ENCODE assay signal across 1 cellular context in the genomic region with DNA sequence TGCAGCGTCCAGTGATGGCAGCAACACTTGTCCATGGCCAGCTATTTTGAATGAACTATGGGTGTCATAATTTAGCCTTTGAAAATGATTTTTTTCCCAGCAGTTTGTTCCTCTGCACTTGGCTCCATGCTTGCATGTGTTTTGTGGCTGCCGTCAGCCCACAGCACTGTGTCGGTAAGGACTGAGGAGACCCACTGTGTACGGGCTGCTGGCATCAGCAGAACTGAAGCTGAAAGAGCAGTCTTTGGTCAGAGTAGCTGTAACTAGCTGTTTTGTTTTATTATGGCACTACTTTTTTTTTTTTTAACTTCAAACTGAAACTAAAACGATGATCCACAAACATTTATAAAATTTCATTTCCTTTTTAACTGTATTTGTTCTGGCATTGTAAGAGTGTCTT.
TF ChIP-seq lines count a peak whose summit lies in the region.

No MANE protein-coding gene starts in this region.

TF ChIP-seq in SK-N-SH treated with all-trans-retinoic acid at 6 μM for 48 hours, 23 proteins besides CTCF, POLR2A, EP300 and RAD21 (continued from another document):
- TF ChIP-seq POU6F1 (CRISPR knock-in tag; IDR thresholded peaks at IDR 0.05; ENCODE audit: borderline replicate concordance, low read depth) (no peak), ZC3H10 (CRISPR knock-in tag; IDR thresholded peaks at IDR 0.05) (no peak), BACH2 (CRISPR knock-in tag; IDR thresholded peaks at IDR 0.05; ENCODE audit: borderline replicate concordance) (no peak), TCF4 (CRISPR knock-in tag; IDR thresholded peaks at IDR 0.05; ENCODE audit: borderline replicate concordance) (no peak), ESRRG (CRISPR knock-in tag; IDR thresholded peaks at IDR 0.05) (no peak), ZFP3 (CRISPR knock-in tag; IDR thresholded peaks at IDR 0.05) (no peak), OSR1 (CRISPR knock-in tag; IDR thresholded peaks at IDR 0.05) (no peak), TOX (CRISPR knock-in tag; IDR thresholded peaks at IDR 0.05; ENCODE audit: borderline replicate concordance) (no peak), CSDC2 (CRISPR knock-in tag; IDR thresholded peaks at IDR 0.05) (no peak)
